ENCODE assay signal across 8 cellular contexts in the genomic region with DNA sequence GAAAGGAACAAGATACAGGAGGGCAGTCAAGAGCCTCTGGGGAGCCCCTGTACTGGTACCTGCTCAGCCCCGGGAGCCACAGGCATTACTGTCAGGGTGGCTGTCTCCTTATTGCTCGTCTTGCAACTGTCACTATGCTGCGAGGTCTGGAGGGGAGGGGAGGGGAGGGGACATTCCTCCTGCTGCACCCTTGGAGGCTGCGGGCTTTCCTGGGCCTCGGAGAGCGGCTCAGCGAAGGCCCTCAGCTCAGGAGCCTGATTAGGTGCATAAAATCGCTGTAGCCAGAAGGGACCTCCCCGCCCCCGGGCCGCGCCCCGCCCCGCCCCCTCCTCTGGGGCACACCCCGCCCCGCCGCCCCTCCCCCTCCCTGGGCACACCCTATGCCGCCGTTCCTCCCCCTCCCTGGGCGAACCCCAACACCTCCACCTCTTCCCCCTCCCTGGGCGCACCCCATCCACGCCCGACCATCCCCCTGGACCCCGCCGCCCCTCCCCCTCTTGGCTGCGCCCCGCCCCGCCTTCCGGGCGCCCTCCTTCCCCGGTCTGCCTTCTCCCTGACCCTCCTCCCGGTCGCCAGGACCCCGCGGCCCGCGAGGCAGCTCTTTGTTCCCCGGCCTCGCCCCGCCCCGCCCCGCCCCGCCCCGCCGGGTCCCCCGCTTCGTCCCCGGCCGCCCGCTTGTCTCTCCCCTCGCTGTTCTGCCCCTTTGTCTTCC. TPM values are rescaled to one million over a fixed set of nuclear protein-coding genes. Genes with fewer than 3 reads are reported as not detected.
DNase-seq lines count a peak whose midpoint lies in the region; ATAC-seq and TF ChIP-seq lines count a peak whose summit lies in the region.

No MANE protein-coding gene starts in this region.

- TF ChIP-seq CTCF in retinal pigment epithelial cell (conservative IDR thresholded peaks at IDR 0.05; ENCODE audit: low read depth, low read length): no peak

- intact Hi-C loops in cardiac septum (cut with DNase I): no loop called here

- peak; percentile 93 for DNase-seq in COLO668 (lab: John Stamatoyannopoulos, UW; ENCODE audit: unreplicated experiment)
- peak; percentile 88 for DNase-seq in NCI-H69 (lab: John Stamatoyannopoulos, UW)
- peak in 3 of 4 experiments; percentile 11 to 72 (median 14) for DNase-seq in activated naive CD4-positive, alpha-beta T cell (lab: John Stamatoyannopoulos, UW)
- peak; percentile 78 for DNase-seq in cardiac septum (ENCODE audit: low spot score)
- no peak for DNase-seq in retinal pigment epithelial cell (ENCODE audit: low read depth)

- H3K4me3 ChIP-seq in retinal pigment epithelial cell (ENCODE audit: low read length): peak overlapping the region; percentile 49

- ATAC-seq in HG03097 (IDR thresholded peaks at IDR 0.05; ENCODE audit: low FRiP score, unreplicated experiment) (no peak), GM18873 (IDR thresholded peaks at IDR 0.05; ENCODE audit: low FRiP score, unreplicated experiment) (no peak), GM21360 (IDR thresholded peaks at IDR 0.05; ENCODE audit: unreplicated experiment) (no peak)

RNA-seq across cellular contexts. Expression of gene CACHD1, which starts 35.5 kb away (rescaled TPM):
- 2.9 TPM for total RNA-seq in cardiac septum
